ENCODE assay signal across 14 cellular contexts in genomic region chr1:153571706-153572105, GRCh38. TPM values are rescaled to one million over a fixed set of nuclear protein-coding genes. Genes with fewer than 3 reads are reported as not detected.
A peak's percentile ranks its signal among the peaks of the same experiment; 100 is the strongest.
DNase-seq lines count a peak whose midpoint lies in the region; ATAC-seq and TF ChIP-seq lines count a peak whose summit lies in the region.
"Had no signal": no experiment of that assay in that cellular context is flagged by ENCODE, and none has a peak within 500 bp of the region (broad histone marks: within the 10 kb centered on the region; RNA-seq: fewer than 3 reads in every experiment).

No MANE protein-coding gene starts in this region.

- peaks cover 0 to 15% (median 7%) of the 10 kb centered on the region in 11 experiments; a peak in 13 of 22 replicates for H3K9me3 ChIP-seq in BLaER1 treated with 17β-estradiol and CSF1 and Interleukin-3, amounts not matched to agents 10 nM and 100 nM (replicated peaks in 1 of 11)
- H3K9me3 ChIP-seq in PC-3 (ENCODE audit: low read length): no peaks in the 10 kb centered on the region
- H3K9me3 ChIP-seq in trophoblast cell (ENCODE audit: insufficient read depth, low read depth, low read length): no peaks in the 10 kb centered on the region
- H3K9me3 ChIP-seq in body of pancreas: no peaks in the 10 kb centered on the region
- H3K9me3 ChIP-seq: left ventricle myocardium inferior, thyroid gland had no signal

- BruUV-seq in PC-3 (replicated peaks; lab: Mats Ljungman, UMichigan): no TSS peak

- H2BK12ac ChIP-seq in trophoblast cell (ENCODE audit: low read length): peak overlapping the region; percentile 76

- H3K4me1 Mint-ChIP-seq in endothelial cell (ENCODE audit: unreplicated experiment): peaks cover 26% of the 10 kb centered on the region
- peaks cover 29% of the 10 kb centered on the region for H3K4me1 Mint-ChIP-seq in mesothelial cell of epicardium

- H2AK5ac ChIP-seq in trophoblast cell (ENCODE audit: low read length): peak overlapping the region; percentile 13

- no peaks in the 10 kb centered on the region for H3K27me3 ChIP-seq in BLaER1 treated with 17β-estradiol and CSF1 and Interleukin-3, amounts not matched to agents 10 nM and 100 nM
- H3K27me3 ChIP-seq in PC-3 (ENCODE audit: low read length) (no peaks in the 10 kb centered on the region), trophoblast cell (ENCODE audit: insufficient read depth, low read length) (no peaks in the 10 kb centered on the region), body of pancreas (no peaks in the 10 kb centered on the region)
- H3K27me3 ChIP-seq: thyroid gland had no signal

- H4K12ac ChIP-seq in trophoblast cell (ENCODE audit: low read depth, low read length): no peak overlapping the region

- peaks cover 5% of the 10 kb centered on the region for H3F3A ChIP-seq in PC-3 (ENCODE audit: low read length, unreplicated experiment)

- H3K79me2 ChIP-seq in PC-3 (ENCODE audit: low read length): peaks cover 4% of the 10 kb centered on the region; the same call in 1 of the 2 replicates
- H3K79me2 ChIP-seq in trophoblast cell (ENCODE audit: control insufficient read depth, insufficient read depth, low read length, poor library complexity): peaks cover 9% of the 10 kb centered on the region

- no peak overlapping the region for H4K8ac ChIP-seq in trophoblast cell (ENCODE audit: low read depth, low read length)

- H3K4me2 ChIP-seq in BLaER1 treated with 17β-estradiol and CSF1 and Interleukin-3, amounts not matched to agents 10 nM and 100 nM: peak overlapping the region in 10 of 11 experiments; percentile 67 to 91 (median 80); a peak in 19 of 22 replicates
- H3K4me2 ChIP-seq in PC-3 (ENCODE audit: low read length) (peak overlapping the region; percentile 48; the same call in 1 of the 2 replicates), trophoblast cell (ENCODE audit: low read length) (no peak overlapping the region)
- H3K4me2 ChIP-seq: GM23338 had no signal

- POLR2A ChIA-PET in PC-3 (lab: Charles Lee; ENCODE audit: unreplicated experiment): interaction anchor here (0.5 to 0.9 kb wide), 4 partner anchors 41 to 97 kb away, joined by 3 to 4 read pairs (median 3); partner anchors contain the start of genes S100A14 and S100A16

- H3K79me1 ChIP-seq in trophoblast cell (ENCODE audit: low read length): peaks cover 29% of the 10 kb centered on the region

- peak overlapping the region; percentile 34 for H3K27ac Mint-ChIP-seq in endothelial cell (ENCODE audit: unreplicated experiment)
- H3K27ac Mint-ChIP-seq in mesothelial cell of epicardium: no peak overlapping the region
- H3K27ac Mint-ChIP-seq: GM23338, WTC11 had no signal

- H3K27ac ChIP-seq in BLaER1 treated with 17β-estradiol and CSF1 and Interleukin-3, amounts not matched to agents 10 nM and 100 nM: peak overlapping the region in 10 of 11 experiments; percentile 64 to 86 (median 83); a peak in 19 of 22 replicates
- H3K27ac ChIP-seq in PC-3 (ENCODE audit: low read length) (peak overlapping the region; percentile 76), trophoblast cell (ENCODE audit: low read depth, low read length) (no peak overlapping the region), body of pancreas (no peak overlapping the region)

- no peak for DNase-seq in PC-3
- DNase-seq in endothelial cell (ENCODE audit: low spot score): no peak
- DNase-seq in trophoblast cell: no peak
- DNase-seq in mesothelial cell of epicardium (ENCODE audit: low spot score in 2 of 2, unreplicated experiment in 2 of 2): no peak
- DNase-seq in body of pancreas: no peak
- no peak for DNase-seq in left colon
- DNase-seq: activated CD8-positive, alpha-beta memory T cell treated with anti-CD3 and anti-CD28 coated beads, Interleukin-2, amount 50 U/mL, for 4 hours had no signal

- H3K14ac ChIP-seq in trophoblast cell (ENCODE audit: low read length): no peak overlapping the region

- H3K9me2 ChIP-seq in PC-3 (replicated peaks; ENCODE audit: low read length): no peaks in the 10 kb centered on the region

- H2AFZ ChIP-seq in PC-3 (ENCODE audit: low read length) (no peak overlapping the region), trophoblast cell (ENCODE audit: insufficient read depth, low read length, poor library complexity) (no peak overlapping the region)
- H2AFZ ChIP-seq: GM23338 had no signal

- H3K4me3 Mint-ChIP-seq in endothelial cell (ENCODE audit: unreplicated experiment) (no peak overlapping the region), mesothelial cell of epicardium (no peak overlapping the region)
- H3K4me3 Mint-ChIP-seq: GM23338, naive B cell, WTC11 had no signal

- H3K18ac ChIP-seq in trophoblast cell (ENCODE audit: low read length): no peak overlapping the region

- H3K36me3 Mint-ChIP-seq in endothelial cell (ENCODE audit: low read depth, unreplicated experiment): no peaks in the 10 kb centered on the region
- no peaks in the 10 kb centered on the region for H3K36me3 Mint-ChIP-seq in mesothelial cell of epicardium
- H3K36me3 Mint-ChIP-seq: naive B cell had no signal

- H4K91ac ChIP-seq in trophoblast cell (ENCODE audit: low read depth, low read length): peak overlapping the region; percentile 21

- H3K23ac ChIP-seq in trophoblast cell (ENCODE audit: low read length): no peak overlapping the region

- TF ChIP-seq CTCF in PC-3 (conservative IDR thresholded peaks at IDR 0.05; ENCODE audit: low read depth, low read length): no peak
- no peak for TF ChIP-seq CTCF in endothelial cell (IDR thresholded peaks at IDR 0.05; ENCODE audit: unreplicated experiment)
- TF ChIP-seq CTCF in mesothelial cell of epicardium (IDR thresholded peaks at IDR 0.05; ENCODE audit: unreplicated experiment): no peak
- TF ChIP-seq CTCF in body of pancreas (IDR thresholded peaks at IDR 0.05): no peak

- no peaks in the 10 kb centered on the region for H4K20me1 ChIP-seq in BLaER1 treated with 17β-estradiol and CSF1 and Interleukin-3, amounts not matched to agents 10 nM and 100 nM
- H4K20me1 ChIP-seq in PC-3 (ENCODE audit: low read length): no peaks in the 10 kb centered on the region

- H3K9ac ChIP-seq in BLaER1 treated with 17β-estradiol and CSF1 and Interleukin-3, amounts not matched to agents 10 nM and 100 nM: peak overlapping the region in 10 of 11 experiments; percentile 2 to 72 (median 65); a peak in 15 of 22 replicates
- H3K9ac ChIP-seq in PC-3 (ENCODE audit: low read length): peak overlapping the region; percentile 26
- H3K9ac ChIP-seq in trophoblast cell (ENCODE audit: low read length): no peak overlapping the region

- H3K9me3 Mint-ChIP-seq in endothelial cell (ENCODE audit: unreplicated experiment) (no peaks in the 10 kb centered on the region), mesothelial cell of epicardium (no peaks in the 10 kb centered on the region)
- H3K9me3 Mint-ChIP-seq: naive B cell, WTC11 had no signal

- no peak overlapping the region for H3K4ac ChIP-seq in trophoblast cell (ENCODE audit: low read depth, low read length)

- ATAC-seq in PC-3 (no peak), body of pancreas (no peak), left colon (no peak), HG02798 (IDR thresholded peaks at IDR 0.05; ENCODE audit: poor library complexity, unreplicated experiment) (no peak)

- no CpG with 5 or more reads among the region's 7 CpGs for WGBS in trophoblast cell (ENCODE audit: extremely low coverage, insufficient coverage, insufficient read length)
- 57 to 66% methylated on average over 7 of the region's 7 CpGs for WGBS in body of pancreas, 2 donors

- H3K4me1 ChIP-seq in BLaER1 treated with 17β-estradiol and CSF1 and Interleukin-3, amounts not matched to agents 10 nM and 100 nM: peaks cover 43 to 80% (median 61%) of the 10 kb centered on the region in 10 experiments
- H3K4me1 ChIP-seq in PC-3 (ENCODE audit: insufficient read depth, low read length) (peaks cover 47% of the 10 kb centered on the region), trophoblast cell (ENCODE audit: control insufficient read depth in 1 of 2, insufficient read depth in 2 of 2, low read length in 2 of 2) (peaks cover 14 to 21% of the 10 kb centered on the region in 2 experiments), body of pancreas (peaks cover 27% of the 10 kb centered on the region)

- TF ChIP-seq POLR2A in body of pancreas (IDR thresholded peaks at IDR 0.05): no peak

- intact Hi-C loops in PC-3 (cut with micrococcal nuclease) (loop anchor here (1.0 to 2.0 kb wide), 4 partner anchors 37 to 177 kb away; no protein-coding TSS in a partner anchor), body of pancreas (cut with DNase I) (loop anchor here (5.0 kb wide), 1 partner anchor 64 kb away; no protein-coding TSS in a partner anchor), left colon (cut with DNase I, micrococcal nuclease) (no loop called here)

- no peak overlapping the region for H2BK120ac ChIP-seq in trophoblast cell (ENCODE audit: insufficient read depth, low read length, poor library complexity)

- no peaks in the 10 kb centered on the region for H3K36me3 ChIP-seq in BLaER1 treated with 17β-estradiol and CSF1 and Interleukin-3, amounts not matched to agents 10 nM and 100 nM
- no peaks in the 10 kb centered on the region for H3K36me3 ChIP-seq in PC-3 (ENCODE audit: low read depth, low read length)
- no peaks in the 10 kb centered on the region for H3K36me3 ChIP-seq in trophoblast cell (ENCODE audit: control insufficient read depth in 1 of 2, insufficient read depth in 2 of 2, low read length in 2 of 2)
- no peaks in the 10 kb centered on the region for H3K36me3 ChIP-seq in body of pancreas (replicated peaks in 1 of 2; ENCODE audit: insufficient read depth in 1 of 2, low read depth in 2 of 2)
- H3K36me3 ChIP-seq: left ventricle myocardium inferior, thyroid gland had no signal

- H3K4me3 ChIP-seq in BLaER1 treated with 17β-estradiol and CSF1 and Interleukin-3, amounts not matched to agents 10 nM and 100 nM: no peak overlapping the region
- H3K4me3 ChIP-seq in PC-3 (ENCODE audit: low read length): no peak overlapping the region
- H3K4me3 ChIP-seq in trophoblast cell (ENCODE audit: low read depth, low read length): no peak overlapping the region
- no peak overlapping the region for H3K4me3 ChIP-seq in body of pancreas
- H3K4me3 ChIP-seq: GM23338, left ventricle myocardium inferior, thyroid gland had no signal

- CTCF ChIA-PET in PC-3 (lab: Charles Lee): interaction anchor here (0.6 to 2.0 kb wide), 13 partner anchors 26 to 72 kb away, joined by 3 to 25 read pairs (median 6); partner anchors contain the start of genes CHTOP, S100A13, S100A14 and S100A16

- peaks cover 14% of the 10 kb centered on the region for H3K27me3 Mint-ChIP-seq in endothelial cell (ENCODE audit: unreplicated experiment)
- H3K27me3 Mint-ChIP-seq in mesothelial cell of epicardium (ENCODE audit: low read depth): no peaks in the 10 kb centered on the region

- no peak overlapping the region for H2BK5ac ChIP-seq in trophoblast cell (ENCODE audit: low read depth, low read length, poor library complexity)

RNA-seq across cellular contexts. Expression of gene S100A2, which starts 6.1 kb away (rescaled TPM):
- 358 and 373 TPM in 2 replicates for total RNA-seq in PC-3 (2014; rRNA removed)
- not detected for total RNA-seq in endothelial cell (ENCODE audit: unreplicated experiment)
- 6.5 and 6.7 TPM in 2 replicates for polyA plus RNA-seq in trophoblast cell (2013)
- 0.43 to 0.51 TPM in 2 of 3 replicates, not detected in the other for total RNA-seq in mesothelial cell of epicardium
- total RNA-seq in body of pancreas: not detected
- 1 to 10 TPM in 1 of 2 donors, not detected in 1; 1.1 TPM for total RNA-seq in left colon

RNA-seq across cellular contexts. Expression of gene S100A3, which starts 22.6 kb away (rescaled TPM):
- total RNA-seq in PC-3 (2014; rRNA removed) (4.6 and 7.9 TPM in 2 replicates), endothelial cell (ENCODE audit: unreplicated experiment) (not detected), mesothelial cell of epicardium (not detected in 3 replicates), body of pancreas (not detected), left colon (not detected)
- polyA plus RNA-seq in trophoblast cell (2013): 29.8 and 31.8 TPM in 2 replicates
- total RNA-seq: GM23338 had no signal
- polyA plus RNA-seq: GM23338 had no signal

RNA-seq across cellular contexts. Expression of gene S100A4, which starts 26.1 kb away (rescaled TPM):
- total RNA-seq in PC-3 (2014; rRNA removed): 32.2 and 55.8 TPM in 2 replicates
- 2.8 TPM for total RNA-seq in endothelial cell (ENCODE audit: unreplicated experiment)
- 154 and 165 TPM in 2 replicates for polyA plus RNA-seq in trophoblast cell (2013)
- total RNA-seq in mesothelial cell of epicardium: 7.8 to 12.7 TPM (median 10.2 TPM) in 3 replicates
- total RNA-seq in body of pancreas: 10 to 100 TPM; 49.5 to 81.7 TPM
- total RNA-seq in left colon: 10 to 100 TPM; 36.1 to 79.4 TPM

RNA-seq across cellular contexts. Expression of gene S100A5, which starts 31.0 kb away (rescaled TPM):
- total RNA-seq in PC-3 (2014; rRNA removed) (2.5 and 6.3 TPM in 2 replicates), endothelial cell (ENCODE audit: unreplicated experiment) (not detected), mesothelial cell of epicardium (not detected in 3 replicates), body of pancreas (not detected), left colon (not detected)
- polyA plus RNA-seq in trophoblast cell (2013): 0.37 and 0.40 TPM in 2 replicates
- total RNA-seq: GM23338, left ventricle myocardium inferior, WTC11 had no signal

RNA-seq across cellular contexts. Expression of gene S100A6, which starts 35.9 kb away (rescaled TPM):
- total RNA-seq in PC-3 (2014; rRNA removed): 1,818 and 2,572 TPM in 2 replicates
- 11.9 TPM for total RNA-seq in endothelial cell (ENCODE audit: unreplicated experiment)
- 120 and 129 TPM in 2 replicates for polyA plus RNA-seq in trophoblast cell (2013)
- 2.4 to 4.4 TPM (median 3.9 TPM) in 3 replicates for total RNA-seq in mesothelial cell of epicardium
- 10 to 100 TPM; 54.7 to 58.9 TPM for total RNA-seq in body of pancreas
- 1,000 to 10,000 TPM; 2,086 to 2,115 TPM for total RNA-seq in left colon

Comparison
In these comparisons a context has a peak if more than half of its experiments do, and no peak if none do; other contexts are left out.
1. H3K27ac ChIP-seq: peak in BLaER1 treated with 17β-estradiol and CSF1 and Interleukin-3, amounts not matched to agents 10 nM and 100 nM (10 of 11) and PC-3 (single experiment); none in trophoblast cell (single experiment) and body of pancreas (0 of 4).
2. RNA of gene S100A2, which starts 6.1 kb away (total RNA-seq): 358 to 373 TPM in PC-3; 1.1 TPM in left colon, 0.43 to 0.51 TPM in mesothelial cell of epicardium, not detected in body of pancreas and not detected in endothelial cell (single experiment); every median in the first group is over 100 times any median in the second.
3. intact Hi-C loops: an anchor here in PC-3 (1.0 to 2.0 kb wide) and body of pancreas (5.0 kb wide); none called in left colon.